26 cellular contexts compared by ENCODE assay signal in genomic region chr6:99338188-99338587, GRCh38.
"Had no signal": no experiment of that assay in that cellular context is flagged by ENCODE, and none has a peak within 500 bp of the region (broad histone marks: within the 10 kb centered on the region; RNA-seq: fewer than 3 reads in every experiment).

No MANE protein-coding gene starts in this region.

- H3K4me2 ChIP-seq: smooth muscle cell had no signal

- H3K27ac ChIP-seq: adrenal gland, ascending aorta, brain microvascular endothelial cell, colonic mucosa, dorsolateral prefrontal cortex, heart right ventricle, testis, vagina had no signal

- H3K27me3 ChIP-seq: adrenal gland, ascending aorta, brain microvascular endothelial cell, colonic mucosa, dorsolateral prefrontal cortex, testis, vagina had no signal

- H3K36me3 ChIP-seq: adrenal gland, ascending aorta, brain microvascular endothelial cell, colonic mucosa, heart right ventricle, vagina had no signal

- DNase-seq: activated CD4-positive, alpha-beta T cell treated with anti-CD3 and anti-CD28 coated beads, Interleukin-2, amount 50 U/mL, for 4 hours; activated CD8-positive, alpha-beta memory T cell treated with anti-CD3 and anti-CD28 coated beads for 24 hours; activated CD8-positive, alpha-beta memory T cell treated with anti-CD3 and anti-CD28 coated beads, Interleukin-2, amount 50 U/mL, for 4 hours; activated T-cell treated with anti-CD3 and anti-CD28 coated beads, Interleukin-2, amount 50 U/mL, for 24 hours; adrenal gland; brain microvascular endothelial cell; colonic mucosa; dorsolateral prefrontal cortex; effector memory CD8-positive, alpha-beta T cell; heart right ventricle; islet precursor cell; left colon; mesendoderm; mucosa of descending colon; posterior cingulate gyrus; stimulated activated CD4-positive, alpha-beta T cell treated with anti-CD3 and anti-CD28 coated beads, Interleukin-15, amount 100 ng/mL, for 24 hours; stimulated activated CD4-positive, alpha-beta T cell treated with anti-CD3 and anti-CD28 coated beads, Interleukin-2, amount 100 ng/mL, for 48 hours; stimulated activated CD8-positive, alpha-beta memory T cell treated with anti-CD3 and anti-CD28 coated beads, Interleukin-4, amount 100 ng/mL, for 48 hours; stimulated activated naive B cell treated with anti-CD40 and anti-IgM and Interleukin-4, amounts not matched to agents 10 μg/mL and 1 μg/mL and 100 μg/mL, for 72 hours; T-helper 9 cell; testis had no signal

- H3K4me3 ChIP-seq: adrenal gland, ascending aorta, colonic mucosa, dorsolateral prefrontal cortex, heart right ventricle, mucosa of descending colon, smooth muscle cell, testis, vagina had no signal

- ATAC-seq: activated T-helper 17 cell treated with anti-CD3 and anti-CD28 coated beads, Interleukin-2, amount 50 U/mL, for 72 hours; effector memory CD8-positive, alpha-beta T cell; heart right ventricle; left colon; mucosa of descending colon; sciatic nerve; stimulated activated naive B cell treated with anti-CD40 and anti-IgM and Interleukin-4, amounts not matched to agents 10 μg/mL and 1 μg/mL and 100 μg/mL, for 72 hours had no signal

- H3K9me3 ChIP-seq: adrenal gland, ascending aorta, colonic mucosa, heart right ventricle, mucosa of descending colon, testis, vagina had no signal
